1 cellular context compared by ENCODE assay signal in the genomic region with DNA sequence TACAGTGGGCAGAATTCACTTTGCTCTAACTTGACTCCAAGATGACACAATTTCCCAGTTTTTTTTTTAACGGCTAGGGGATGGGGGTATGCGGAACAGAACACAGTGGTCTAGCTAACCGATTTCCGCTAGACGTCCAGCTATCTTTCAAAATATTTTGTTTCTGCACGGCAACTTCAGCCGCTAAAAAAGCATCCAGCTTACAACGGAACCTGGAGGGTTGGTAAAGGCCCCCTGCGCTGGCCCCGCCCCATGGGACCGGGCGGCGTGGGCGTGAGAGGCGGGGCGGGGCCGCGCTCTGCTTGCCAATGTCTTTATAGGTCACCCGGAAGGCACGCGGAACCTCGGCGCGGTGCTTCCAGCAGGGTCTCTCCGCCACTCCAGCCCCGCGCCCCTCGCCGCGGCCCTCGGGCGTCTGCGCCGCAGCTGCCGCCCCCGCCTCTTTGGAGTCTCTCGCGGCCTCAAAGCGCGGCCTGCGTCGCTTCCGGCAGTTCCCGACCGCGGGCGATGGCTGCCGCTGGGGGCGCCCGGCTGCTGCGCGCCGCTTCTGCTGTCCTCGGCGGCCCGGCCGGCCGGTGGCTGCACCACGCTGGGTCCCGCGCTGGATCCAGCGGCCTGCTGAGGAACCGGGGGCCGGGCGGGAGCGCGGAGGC.
TF ChIP-seq lines count a peak whose summit lies in the region.

Gene FDX1, plus strand, starts transcription at position 335 of the 653 bp plus-strand sequence. Its CDS starts 173 bp downstream, at position 508.

TF ChIP-seq in HepG2, 621 proteins besides CTCF, POLR2A, EP300 and RAD21 (continued from another document and continues in another):
- TF ChIP-seq PRDM15 (CRISPR knock-in tag; IDR thresholded peaks at IDR 0.05) = no peak
- TF ChIP-seq MAFG (CRISPR knock-in tag; IDR thresholded peaks at IDR 0.05) = no peak
- TF ChIP-seq HMG20A (CRISPR knock-in tag; IDR thresholded peaks at IDR 0.05; ENCODE audit: borderline replicate concordance) = no peak
- no peak for TF ChIP-seq RFX3 (CRISPR knock-in tag; IDR thresholded peaks at IDR 0.05)
- TF ChIP-seq, protein P1, sequence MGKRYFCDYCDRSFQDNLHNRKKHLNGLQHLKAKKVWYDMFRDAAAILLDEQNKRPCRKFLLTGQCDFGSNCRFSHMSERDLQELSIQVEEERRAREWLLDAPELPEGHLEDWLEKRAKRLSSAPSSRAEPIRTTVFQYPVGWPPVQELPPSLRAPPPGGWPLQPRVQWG (CRISPR knock-in tag; IDR thresholded peaks at IDR 0.05; ENCODE audit: borderline replicate concordance, low read depth) = no peak
- no peak for TF ChIP-seq STAT5B (CRISPR knock-in tag; IDR thresholded peaks at IDR 0.05)
- no peak for TF ChIP-seq TFAP4 (IDR thresholded peaks at IDR 0.05; ENCODE audit: borderline replicate concordance, low read depth)
- TF ChIP-seq KAT2B (IDR thresholded peaks at IDR 0.05; ENCODE audit: borderline replicate concordance, low read depth, low read length) = no peak
- TF ChIP-seq ZBTB21 (CRISPR knock-in tag; IDR thresholded peaks at IDR 0.05) = no peak
- no peak for TF ChIP-seq HMGA1 (CRISPR knock-in tag; conservative IDR thresholded peaks at IDR 0.05)
- TF ChIP-seq NFIB (CRISPR knock-in tag; IDR thresholded peaks at IDR 0.05; ENCODE audit: borderline replicate concordance) = no peak
- TF ChIP-seq, protein P2, sequence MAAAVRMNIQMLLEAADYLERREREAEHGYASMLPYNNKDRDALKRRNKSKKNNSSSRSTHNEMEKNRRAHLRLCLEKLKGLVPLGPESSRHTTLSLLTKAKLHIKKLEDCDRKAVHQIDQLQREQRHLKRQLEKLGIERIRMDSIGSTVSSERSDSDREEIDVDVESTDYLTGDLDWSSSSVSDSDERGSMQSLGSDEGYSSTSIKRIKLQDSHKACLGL (CRISPR knock-in tag; IDR thresholded peaks at IDR 0.05) = no peak
- peak; percentile 70 for TF ChIP-seq HOXA3 (CRISPR knock-in tag; IDR thresholded peaks at IDR 0.05)
- TF ChIP-seq TOPORS (CRISPR knock-in tag; IDR thresholded peaks at IDR 0.05) = 0 out of 2 replicates have a peak, but pooled peaks have one; percentile 16
- TF ChIP-seq, protein P3, sequence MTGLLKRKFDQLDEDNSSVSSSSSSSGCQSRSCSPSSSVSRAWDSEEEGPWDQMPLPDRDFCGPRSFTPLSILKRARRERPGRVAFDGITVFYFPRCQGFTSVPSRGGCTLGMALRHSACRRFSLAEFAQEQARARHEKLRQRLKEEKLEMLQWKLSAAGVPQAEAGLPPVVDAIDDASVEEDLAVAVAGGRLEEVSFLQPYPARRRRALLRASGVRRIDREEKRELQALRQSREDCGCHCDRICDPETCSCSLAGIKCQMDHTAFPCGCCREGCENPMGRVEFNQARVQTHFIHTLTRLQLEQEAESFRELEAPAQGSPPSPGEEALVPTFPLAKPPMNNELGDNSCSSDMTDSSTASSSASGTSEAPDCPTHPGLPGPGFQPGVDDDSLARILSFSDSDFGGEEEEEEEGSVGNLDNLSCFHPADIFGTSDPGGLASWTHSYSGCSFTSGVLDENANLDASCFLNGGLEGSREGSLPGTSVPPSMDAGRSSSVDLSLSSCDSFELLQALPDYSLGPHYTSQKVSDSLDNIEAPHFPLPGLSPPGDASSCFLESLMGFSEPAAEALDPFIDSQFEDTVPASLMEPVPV (CRISPR knock-in tag; IDR thresholded peaks at IDR 0.05) = no peak
- peak; percentile 76 for TF ChIP-seq HNRNPLL (IDR thresholded peaks at IDR 0.05; ENCODE audit: low read depth, low read length, poor library complexity, severe bottlenecking)
- TF ChIP-seq, protein P4, sequence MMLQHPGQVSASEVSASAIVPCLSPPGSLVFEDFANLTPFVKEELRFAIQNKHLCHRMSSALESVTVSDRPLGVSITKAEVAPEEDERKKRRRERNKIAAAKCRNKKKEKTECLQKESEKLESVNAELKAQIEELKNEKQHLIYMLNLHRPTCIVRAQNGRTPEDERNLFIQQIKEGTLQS (CRISPR knock-in tag; IDR thresholded peaks at IDR 0.05) = no peak
- TF ChIP-seq, protein P5, sequence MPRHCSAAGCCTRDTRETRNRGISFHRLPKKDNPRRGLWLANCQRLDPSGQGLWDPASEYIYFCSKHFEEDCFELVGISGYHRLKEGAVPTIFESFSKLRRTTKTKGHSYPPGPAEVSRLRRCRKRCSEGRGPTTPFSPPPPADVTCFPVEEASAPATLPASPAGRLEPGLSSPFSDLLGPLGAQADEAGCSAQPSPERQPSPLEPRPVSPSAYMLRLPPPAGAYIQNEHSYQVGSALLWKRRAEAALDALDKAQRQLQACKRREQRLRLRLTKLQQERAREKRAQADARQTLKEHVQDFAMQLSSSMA (CRISPR knock-in tag; IDR thresholded peaks at IDR 0.05) = no peak
- no peak for TF ChIP-seq KDM3A (CRISPR knock-in tag; IDR thresholded peaks at IDR 0.05; ENCODE audit: low read depth)
- TF ChIP-seq ATRX (CRISPR knock-in tag; IDR thresholded peaks at IDR 0.05; ENCODE audit: borderline replicate concordance) = no peak
- TF ChIP-seq, protein P6, sequence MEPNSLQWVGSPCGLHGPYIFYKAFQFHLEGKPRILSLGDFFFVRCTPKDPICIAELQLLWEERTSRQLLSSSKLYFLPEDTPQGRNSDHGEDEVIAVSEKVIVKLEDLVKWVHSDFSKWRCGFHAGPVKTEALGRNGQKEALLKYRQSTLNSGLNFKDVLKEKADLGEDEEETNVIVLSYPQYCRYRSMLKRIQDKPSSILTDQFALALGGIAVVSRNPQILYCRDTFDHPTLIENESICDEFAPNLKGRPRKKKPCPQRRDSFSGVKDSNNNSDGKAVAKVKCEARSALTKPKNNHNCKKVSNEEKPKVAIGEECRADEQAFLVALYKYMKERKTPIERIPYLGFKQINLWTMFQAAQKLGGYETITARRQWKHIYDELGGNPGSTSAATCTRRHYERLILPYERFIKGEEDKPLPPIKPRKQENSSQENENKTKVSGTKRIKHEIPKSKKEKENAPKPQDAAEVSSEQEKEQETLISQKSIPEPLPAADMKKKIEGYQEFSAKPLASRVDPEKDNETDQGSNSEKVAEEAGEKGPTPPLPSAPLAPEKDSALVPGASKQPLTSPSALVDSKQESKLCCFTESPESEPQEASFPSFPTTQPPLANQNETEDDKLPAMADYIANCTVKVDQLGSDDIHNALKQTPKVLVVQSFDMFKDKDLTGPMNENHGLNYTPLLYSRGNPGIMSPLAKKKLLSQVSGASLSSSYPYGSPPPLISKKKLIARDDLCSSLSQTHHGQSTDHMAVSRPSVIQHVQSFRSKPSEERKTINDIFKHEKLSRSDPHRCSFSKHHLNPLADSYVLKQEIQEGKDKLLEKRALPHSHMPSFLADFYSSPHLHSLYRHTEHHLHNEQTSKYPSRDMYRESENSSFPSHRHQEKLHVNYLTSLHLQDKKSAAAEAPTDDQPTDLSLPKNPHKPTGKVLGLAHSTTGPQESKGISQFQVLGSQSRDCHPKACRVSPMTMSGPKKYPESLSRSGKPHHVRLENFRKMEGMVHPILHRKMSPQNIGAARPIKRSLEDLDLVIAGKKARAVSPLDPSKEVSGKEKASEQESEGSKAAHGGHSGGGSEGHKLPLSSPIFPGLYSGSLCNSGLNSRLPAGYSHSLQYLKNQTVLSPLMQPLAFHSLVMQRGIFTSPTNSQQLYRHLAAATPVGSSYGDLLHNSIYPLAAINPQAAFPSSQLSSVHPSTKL (CRISPR knock-in tag; IDR thresholded peaks at IDR 0.05) = no peak; the same call in 1 of the 2 replicates
- TF ChIP-seq SAFB2 (CRISPR knock-in tag; IDR thresholded peaks at IDR 0.05; ENCODE audit: borderline replicate concordance, low read depth) = peak; percentile 78; the same call in 1 of the 2 replicates
- TF ChIP-seq ZNF740 (CRISPR knock-in tag; IDR thresholded peaks at IDR 0.05) = no peak
- TF ChIP-seq ATF4 (CRISPR knock-in tag; IDR thresholded peaks at IDR 0.05) = no peak; a peak in 2 of 4 replicates
- no peak for TF ChIP-seq ZNF609 (CRISPR knock-in tag; IDR thresholded peaks at IDR 0.05; ENCODE audit: borderline replicate concordance)
- no peak for TF ChIP-seq KMT2B (CRISPR knock-in tag; IDR thresholded peaks at IDR 0.05)
- TF ChIP-seq, protein P7, sequence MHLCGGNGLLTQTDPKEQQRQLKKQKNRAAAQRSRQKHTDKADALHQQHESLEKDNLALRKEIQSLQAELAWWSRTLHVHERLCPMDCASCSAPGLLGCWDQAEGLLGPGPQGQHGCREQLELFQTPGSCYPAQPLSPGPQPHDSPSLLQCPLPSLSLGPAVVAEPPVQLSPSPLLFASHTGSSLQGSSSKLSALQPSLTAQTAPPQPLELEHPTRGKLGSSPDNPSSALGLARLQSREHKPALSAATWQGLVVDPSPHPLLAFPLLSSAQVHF (CRISPR knock-in tag; IDR thresholded peaks at IDR 0.05) = no peak
- 0 out of 2 replicates have a peak, but pooled peaks have one; percentile 7 for TF ChIP-seq ZNF768 (CRISPR knock-in tag; IDR thresholded peaks at IDR 0.05)
- no peak for TF ChIP-seq HBP1 (CRISPR knock-in tag; IDR thresholded peaks at IDR 0.05; ENCODE audit: low read depth)
